15 cellular contexts compared by ENCODE assay signal in the genomic region with DNA sequence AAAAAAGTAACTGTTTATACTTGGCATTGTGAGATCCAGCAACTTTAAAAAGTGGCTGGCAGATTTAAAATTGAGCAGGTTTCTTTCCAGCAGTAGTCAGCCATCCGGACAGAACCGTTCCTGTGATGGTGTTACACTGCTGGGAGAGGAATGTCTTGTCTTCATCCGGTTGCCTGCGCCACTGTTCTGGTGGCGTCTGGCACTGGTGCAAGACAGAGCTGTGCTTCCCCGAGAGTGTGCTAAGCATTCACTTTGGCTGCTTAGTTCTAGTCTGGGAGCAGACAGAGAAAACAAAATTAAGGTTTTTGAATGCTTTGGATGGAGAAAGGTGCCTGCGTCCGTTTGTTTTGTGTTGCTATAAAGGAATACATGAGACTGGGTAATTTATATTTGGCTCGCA. TPM values are rescaled to one million over a fixed set of nuclear protein-coding genes. Genes with fewer than 3 reads are reported as not detected.
DNase-seq lines count a peak whose midpoint lies in the region; ATAC-seq and TF ChIP-seq lines count a peak whose summit lies in the region.
"Had no signal": no experiment of that assay in that cellular context is flagged by ENCODE, and none has a peak within 500 bp of the region (broad histone marks: within the 10 kb centered on the region; RNA-seq: fewer than 3 reads in every experiment).

No MANE protein-coding gene starts in this region.

- H2BK20ac ChIP-seq in IMR-90 (ENCODE audit: low read depth, low read length): no peak overlapping the region

- H3K18ac ChIP-seq in IMR-90 (ENCODE audit: low read depth, low read length): no peak overlapping the region

- H3K36me3 ChIP-seq in IMR-90 (ENCODE audit: control insufficient read depth, insufficient read depth, low read length) (peaks cover 22% of the 10 kb centered on the region; the same call in 1 of the 2 replicates), hepatocyte (replicated peaks; ENCODE audit: insufficient read depth, low read depth) (no peaks in the 10 kb centered on the region)

- H3K9me3 ChIP-seq in IMR-90 (ENCODE audit: control insufficient read depth, insufficient read depth, low read length): no peaks in the 10 kb centered on the region
- H3K9me3 ChIP-seq in hepatocyte (ENCODE audit: low read depth): no peaks in the 10 kb centered on the region
- H3K9me3 ChIP-seq: upper lobe of right lung had no signal

- H2AFZ ChIP-seq in IMR-90 (replicated peaks; ENCODE audit: low read length, poor library complexity) (no peak overlapping the region), hepatocyte (no peak overlapping the region)

- H3K9ac ChIP-seq in IMR-90 (ENCODE audit: low read depth, low read length): no peak overlapping the region

- no peak overlapping the region for H2AK5ac ChIP-seq in IMR-90 (ENCODE audit: low read depth, low read length)

- H2AK9ac ChIP-seq in IMR-90 (replicated peaks; ENCODE audit: low read depth, low read length, poor library complexity): no peak overlapping the region

- ATAC-seq in IMR-90 (ENCODE audit: low read depth) (no peak), GM21737 (IDR thresholded peaks at IDR 0.05; ENCODE audit: unreplicated experiment) (no peak)
- ATAC-seq: Panc1, upper lobe of right lung had no signal

- 83% methylated on average over 1 of the region's 9 CpGs; no CpG with 5 or more reads in 1 of the 2 experiments for WGBS in IMR-90 (ENCODE audit: extremely low coverage in 2 of 2, insufficient read length in 1 of 2), 2 experiments
- WGBS in hepatocyte (ENCODE audit: low lambda C conversion rate, missing lambda C conversion rate): 83% methylated on average over 9 of the region's 9 CpGs

- TF ChIP-seq POLR2A in IMR-90 (IDR thresholded peaks at IDR 0.05; ENCODE audit: low read depth, low read length): no peak

- intact Hi-C loops in IMR-90 (cut with micrococcal nuclease): no loop called here

- no peak overlapping the region for H4K8ac ChIP-seq in IMR-90 (ENCODE audit: low read depth in 2 of 2, low read length in 2 of 2)

- H3K23ac ChIP-seq in IMR-90 (ENCODE audit: low read depth, low read length): no peak overlapping the region

- H4K20me1 ChIP-seq in IMR-90 (ENCODE audit: insufficient read depth, low read length) (peaks cover 24% of the 10 kb centered on the region), hepatocyte (ENCODE audit: insufficient read depth, poor library complexity, severe bottlenecking) (peaks cover 24% of the 10 kb centered on the region)

- no peak overlapping the region for H2BK15ac ChIP-seq in IMR-90 (ENCODE audit: low read depth, low read length)

- H3K27ac ChIP-seq in IMR-90 (ENCODE audit: insufficient read depth, low read length) (peak overlapping the region; percentile 35; the same call in 1 of the 2 replicates), hepatocyte (peak overlapping the region; percentile 16)
- H3K27ac ChIP-seq: upper lobe of right lung had no signal

- BruUV-seq in IMR-90 (replicated peaks; lab: Mats Ljungman, UMichigan): no TSS peak

- H3K14ac ChIP-seq in IMR-90 (replicated peaks; ENCODE audit: low read depth, low read length): no peak overlapping the region

- CTCF ChIA-PET in IMR-90 (lab: Yijun Ruan, JAX): no interaction called here

- H2BK120ac ChIP-seq in IMR-90 (ENCODE audit: low read depth, low read length): no peak overlapping the region

- dilution Hi-C loops in IMR-90 (cut with HindIII; ENCODE audit: low sequenced_read_pairs, unreplicated experiment): no loop called here

- no peak for TF ChIP-seq RAD21 in IMR-90 (IDR thresholded peaks at IDR 0.05; ENCODE audit: low read length)

- no peaks in the 10 kb centered on the region for H3K9me2 ChIP-seq in hepatocyte (replicated peaks; ENCODE audit: insufficient read depth)

- TF ChIP-seq CTCF in IMR-90 (conservative IDR thresholded peaks at IDR 0.05; ENCODE audit: low read depth, low read length): no peak
- no peak for TF ChIP-seq CTCF in choroid plexus epithelial cell (conservative IDR thresholded peaks at IDR 0.05; ENCODE audit: low read depth, low read length)
- no peak for TF ChIP-seq CTCF in hepatocyte (IDR thresholded peaks at IDR 0.05; ENCODE audit: poor library complexity)
- TF ChIP-seq CTCF in foreskin fibroblast (IDR thresholded peaks at IDR 0.05; ENCODE audit: low read depth, low read length): no peak

- no peak overlapping the region for H4K5ac ChIP-seq in IMR-90 (ENCODE audit: low read depth, low read length)

- peaks cover 15% of the 10 kb centered on the region for H3K4me1 ChIP-seq in IMR-90 (ENCODE audit: control insufficient read depth, insufficient read depth, low read length)
- H3K4me1 ChIP-seq in hepatocyte (ENCODE audit: insufficient read depth): peaks cover 7% of the 10 kb centered on the region

- H4K91ac ChIP-seq in IMR-90 (ENCODE audit: insufficient read depth, low read depth, low read length): no peak overlapping the region

- peak overlapping the region; percentile 31; the same call in 1 of the 2 replicates for H3K4me2 ChIP-seq in IMR-90 (ENCODE audit: low read depth, low read length)
- H3K4me2 ChIP-seq in hepatocyte: no peak overlapping the region

- no peak overlapping the region for H3K4ac ChIP-seq in IMR-90 (ENCODE audit: low read depth, low read length)

- no peak overlapping the region for H3K4me3 ChIP-seq in IMR-90 (ENCODE audit: insufficient read depth, low read depth, low read length)
- H3K4me3 ChIP-seq in choroid plexus epithelial cell (ENCODE audit: low read depth, low read length): no peak overlapping the region
- no peak overlapping the region for H3K4me3 ChIP-seq in hepatocyte
- H3K4me3 ChIP-seq in foreskin fibroblast (ENCODE audit: low read depth in 1 of 2, low read length in 2 of 2): no peak overlapping the region
- H3K4me3 ChIP-seq: lung, upper lobe of right lung had no signal

- H3K27me3 ChIP-seq in IMR-90 (ENCODE audit: control insufficient read depth, insufficient read depth, low read length): no peaks in the 10 kb centered on the region
- H3K27me3 ChIP-seq in hepatocyte: no peaks in the 10 kb centered on the region
- H3K27me3 ChIP-seq: upper lobe of right lung had no signal

- H3K56ac ChIP-seq in IMR-90 (ENCODE audit: extremely low read depth, insufficient read depth, low read length): no peak overlapping the region

- H3K79me2 ChIP-seq in hepatocyte: peaks cover 87% of the 10 kb centered on the region

- DNase-seq in IMR-90 (no peak), choroid plexus epithelial cell (ENCODE audit: low read depth) (peak; percentile 49), hepatocyte (ENCODE audit: low spot score) (no peak), putamen (ENCODE audit: low spot score) (peak; percentile 34), foreskin fibroblast (no peak)
- DNase-seq in stimulated activated CD4-positive, alpha-beta T cell treated with anti-CD3 and anti-CD28 coated beads, Interleukin-12 subunit alpha, Interleukin-12 subunit beta, amount 100 ng/mL, for 4 hours: no peak
- DNase-seq in activated CD4-positive, alpha-beta T cell treated with anti-CD3 and anti-CD28 coated beads for 1 hour: no peak
- DNase-seq: activated CD4-positive, alpha-beta T cell treated with anti-CD3 and anti-CD28 coated beads for 4 hours; NCI-H146; NCI-H510A treated with DMSO at 0.1 percent for 48 hours; T-helper 2 cell; upper lobe of right lung had no signal

- no peak overlapping the region for H2BK5ac ChIP-seq in IMR-90 (ENCODE audit: low read depth, low read length, poor library complexity, severe bottlenecking)

- H3K9me1 ChIP-seq in IMR-90 (ENCODE audit: insufficient read depth, low read length): peaks cover 16% of the 10 kb centered on the region

- POLR2A ChIA-PET in IMR-90 (lab: Charles Lee; ENCODE audit: unreplicated experiment): interaction anchor here (0.6 kb wide), 1 partner anchor 856 kb away, joined by 3 read pairs; no protein-coding TSS in a partner anchor

- H3K79me1 ChIP-seq in IMR-90 (ENCODE audit: low read depth in 1 of 2, low read length in 2 of 2): peaks cover 28 to 82% of the 10 kb centered on the region in 2 experiments

- in situ Hi-C loops in IMR-90 (cut with MboI; ENCODE audit: low sequenced_read_pairs): no loop called here

TF ChIP-seq in IMR-90, 13 proteins besides CTCF, POLR2A, EP300 and RAD21 (continues in another document):
- TF ChIP-seq CHD1 (IDR thresholded peaks at IDR 0.05; ENCODE audit: low read depth, low read length): no peak
- TF ChIP-seq, protein P1, sequence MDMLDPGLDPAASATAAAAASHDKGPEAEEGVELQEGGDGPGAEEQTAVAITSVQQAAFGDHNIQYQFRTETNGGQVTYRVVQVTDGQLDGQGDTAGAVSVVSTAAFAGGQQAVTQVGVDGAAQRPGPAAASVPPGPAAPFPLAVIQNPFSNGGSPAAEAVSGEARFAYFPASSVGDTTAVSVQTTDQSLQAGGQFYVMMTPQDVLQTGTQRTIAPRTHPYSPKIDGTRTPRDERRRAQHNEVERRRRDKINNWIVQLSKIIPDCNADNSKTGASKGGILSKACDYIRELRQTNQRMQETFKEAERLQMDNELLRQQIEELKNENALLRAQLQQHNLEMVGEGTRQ (IDR thresholded peaks at IDR 0.05; ENCODE audit: low read depth, low read length): no peak
- TF ChIP-seq MAFK (IDR thresholded peaks at IDR 0.05; ENCODE audit: low read depth, low read length): no peak
- TF ChIP-seq CEBPB (IDR thresholded peaks at IDR 0.05; ENCODE audit: low read depth, low read length): no peak
- TF ChIP-seq FOS (IDR thresholded peaks at IDR 0.05; ENCODE audit: low read depth, low read length): no peak
- no peak for TF ChIP-seq BHLHE40 (IDR thresholded peaks at IDR 0.05; ENCODE audit: low read depth, low read length)
- no peak for TF ChIP-seq MAZ (IDR thresholded peaks at IDR 0.05; ENCODE audit: borderline replicate concordance, low read depth, low read length)
- TF ChIP-seq RCOR1 (IDR thresholded peaks at IDR 0.05; ENCODE audit: insufficient replicate concordance, low read length): no peak
- TF ChIP-seq RFX5 (IDR thresholded peaks at IDR 0.05; ENCODE audit: low read depth, low read length): no peak

RNA-seq across cellular contexts. Expression of gene CREBRF, which starts 35.5 kb away (rescaled TPM):
- total RNA-seq in IMR-90 (2012; rRNA removed) (11.1 and 16.1 TPM in 2 replicates), hepatocyte (21.0 and 22.9 TPM in 2 replicates)
- polyA plus RNA-seq in IMR-90 (2012; rRNA removed) (3.0 and 3.2 TPM in 2 replicates), hepatocyte (14.7 and 17.8 TPM in 2 replicates)
- 0.56 and 0.80 TPM in 2 replicates for polyA plus RNA-seq in IMR-90 (2012; cell fraction: cytosol; rRNA removed)
- polyA plus RNA-seq in IMR-90 (2012; cell fraction: nucleus; rRNA removed; ENCODE audit: low replicate concordance): 1.5 and 18.2 TPM in 2 replicates

RNA-seq across cellular contexts. Expression of gene ATP6V0E1, which starts 37.1 kb away (rescaled TPM):
- total RNA-seq in IMR-90 (2012; rRNA removed) (277 and 299 TPM in 2 replicates), hepatocyte (216 and 283 TPM in 2 replicates)
- polyA plus RNA-seq in IMR-90 (2012; rRNA removed) (258 TPM in 2 replicates), hepatocyte (631 and 657 TPM in 2 replicates)
- 96.0 and 111 TPM in 2 replicates for polyA plus RNA-seq in IMR-90 (2012; cell fraction: cytosol; rRNA removed)
- 16.9 and 96.8 TPM in 2 replicates for polyA plus RNA-seq in IMR-90 (2012; cell fraction: nucleus; rRNA removed; ENCODE audit: low replicate concordance)

Comparison
In these comparisons a context has a peak if more than half of its experiments do, and no peak if none do; other contexts are left out.
1. DNase-seq: peak in choroid plexus epithelial cell (single experiment) and putamen (single experiment); none in IMR-90 (single experiment), hepatocyte (single experiment), foreskin fibroblast (0 of 2), stimulated activated CD4-positive, alpha-beta T cell treated with anti-CD3 and anti-CD28 coated beads, Interleukin-12 subunit alpha, Interleukin-12 subunit beta, amount 100 ng/mL, for 4 hours (single experiment) and activated CD4-positive, alpha-beta T cell treated with anti-CD3 and anti-CD28 coated beads for 1 hour (single experiment).